Comparison of ENCODE assay signal across 9 cellular contexts in the genomic region with DNA sequence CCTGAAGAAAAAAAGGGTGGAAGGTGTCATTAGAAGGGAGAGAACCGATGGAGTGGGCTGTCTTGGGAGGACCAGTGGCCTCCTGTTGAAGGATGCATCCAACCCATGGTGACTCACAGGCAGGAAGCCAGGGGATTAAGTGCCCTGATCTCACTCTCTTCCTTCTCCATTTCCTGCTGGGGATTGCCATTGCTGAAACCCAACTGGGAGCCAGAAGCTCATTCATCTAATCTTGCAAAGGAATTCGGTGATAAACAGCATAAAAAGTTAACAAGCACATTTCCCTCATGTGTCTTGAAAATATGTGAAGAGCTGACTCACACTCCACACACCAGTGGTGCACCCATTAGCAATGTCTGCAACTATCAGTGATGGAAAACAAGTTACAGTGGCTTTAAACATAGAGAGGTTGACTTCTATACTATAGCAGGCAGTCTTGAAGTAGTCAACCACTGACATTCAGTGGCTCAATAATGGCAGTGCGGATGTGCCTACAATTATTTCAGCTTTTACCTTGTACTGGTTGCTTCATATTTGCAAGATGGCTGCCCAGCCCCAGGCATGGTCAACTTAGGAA. TPM values are rescaled to one million over a fixed set of nuclear protein-coding genes. Genes with fewer than 3 reads are reported as not detected.
DNase-seq lines count a peak whose midpoint lies in the region; ATAC-seq and TF ChIP-seq lines count a peak whose summit lies in the region.
"Had no signal": no experiment of that assay in that cellular context is flagged by ENCODE, and none has a peak within 500 bp of the region (broad histone marks: within the 10 kb centered on the region; RNA-seq: fewer than 3 reads in every experiment).

No MANE protein-coding gene starts in this region.

- ATAC-seq in HG03442 (IDR thresholded peaks at IDR 0.05; ENCODE audit: unreplicated experiment) (no peak), GM18868 (IDR thresholded peaks at IDR 0.05; ENCODE audit: unreplicated experiment) (no peak)
- ATAC-seq: stimulated activated naive B cell treated with anti-CD40 and anti-IgM and Interleukin-4, amounts not matched to agents 10 μg/mL and 1 μg/mL and 100 μg/mL, for 72 hours had no signal

- peaks cover 20% of the 10 kb centered on the region for H3K4me1 ChIP-seq in osteoblast (ENCODE audit: insufficient read depth, low read length)

- no peaks in the 10 kb centered on the region for H3K36me3 ChIP-seq in osteoblast (ENCODE audit: insufficient read depth, low read length)

- DNase-seq in GM03348 (ENCODE audit: low spot score): peak; percentile 80
- DNase-seq in RPMI7951 (ENCODE audit: low read depth): peak; percentile 92
- peak; percentile 64 for DNase-seq in fibroblast of peridontal ligament (ENCODE audit: extremely low read depth)
- DNase-seq in osteoblast (ENCODE audit: insufficient read length, low spot score, missing footprints): peak; percentile 84
- DNase-seq in HUDEP-2 (lab: John Stamatoyannopoulos, UW; ENCODE audit: unreplicated experiment in 76 of 76): no peak
- no peak for DNase-seq in activated T-helper 2 cell treated with anti-CD3 and anti-CD28 coated beads, Interferon-gamma antibody, Interleukin-2, Interleukin-4, amounts not matched to agents 10 μg/mL and 5 μg/mL and 100 μg/mL, durations not matched to agents 14 hours and 24 hours and 36 hours (ENCODE audit: low spot score)
- DNase-seq: stimulated activated naive B cell treated with anti-CD40 and anti-IgM and Interleukin-4, amounts not matched to agents 10 μg/mL and 1 μg/mL and 100 μg/mL, for 72 hours had no signal

- H2AFZ ChIP-seq in osteoblast (ENCODE audit: low read length): no peak overlapping the region

- H3K27ac ChIP-seq in osteoblast (ENCODE audit: low read depth, low read length): peak overlapping the region; percentile 79

- no peaks in the 10 kb centered on the region for H3K36me3 Mint-ChIP-seq in activated T-helper 2 cell treated with anti-CD3 and anti-CD28 coated beads, Interferon-gamma antibody, Interleukin-2, Interleukin-4, amounts not matched to agents 10 μg/mL and 5 μg/mL and 100 μg/mL, durations not matched to agents 14 hours and 24 hours and 36 hours (ENCODE audit: low read depth)

- H3K27me3 ChIP-seq in osteoblast (ENCODE audit: insufficient read depth, low read length): no peaks in the 10 kb centered on the region

- no peak overlapping the region for H3K4me3 Mint-ChIP-seq in activated T-helper 2 cell treated with anti-CD3 and anti-CD28 coated beads, Interferon-gamma antibody, Interleukin-2, Interleukin-4, amounts not matched to agents 10 μg/mL and 5 μg/mL and 100 μg/mL, durations not matched to agents 14 hours and 24 hours and 36 hours (ENCODE audit: low read depth)
- H3K4me3 Mint-ChIP-seq: stimulated activated naive B cell treated with anti-CD40 and anti-IgM and Interleukin-4, amounts not matched to agents 10 μg/mL and 1 μg/mL and 100 μg/mL, for 72 hours had no signal

- no peaks in the 10 kb centered on the region for H3K79me2 ChIP-seq in osteoblast (ENCODE audit: insufficient read depth, low read length)

- no peaks in the 10 kb centered on the region for H3K9me3 ChIP-seq in osteoblast (ENCODE audit: low read depth, low read length)

- TF ChIP-seq CTCF in osteoblast (IDR thresholded peaks at IDR 0.05; ENCODE audit: extremely low read depth, low read depth, low read length): no peak

- no peak overlapping the region for H3K27ac Mint-ChIP-seq in activated T-helper 2 cell treated with anti-CD3 and anti-CD28 coated beads, Interferon-gamma antibody, Interleukin-2, Interleukin-4, amounts not matched to agents 10 μg/mL and 5 μg/mL and 100 μg/mL, durations not matched to agents 14 hours and 24 hours and 36 hours
- H3K27ac Mint-ChIP-seq: stimulated activated naive B cell treated with anti-CD40 and anti-IgM and Interleukin-4, amounts not matched to agents 10 μg/mL and 1 μg/mL and 100 μg/mL, for 72 hours had no signal

- intact Hi-C loops in activated T-helper 2 cell treated with anti-CD3 and anti-CD28 coated beads, Interferon-gamma antibody, Interleukin-2, Interleukin-4, amounts not matched to agents 10 μg/mL and 5 μg/mL and 100 μg/mL, durations not matched to agents 14 hours and 24 hours and 36 hours (cut with micrococcal nuclease): no loop called here

- H3K4me2 ChIP-seq in osteoblast (ENCODE audit: insufficient read depth, low read length): peak overlapping the region; percentile 8

- H3K27me3 Mint-ChIP-seq in activated T-helper 2 cell treated with anti-CD3 and anti-CD28 coated beads, Interferon-gamma antibody, Interleukin-2, Interleukin-4, amounts not matched to agents 10 μg/mL and 5 μg/mL and 100 μg/mL, durations not matched to agents 14 hours and 24 hours and 36 hours (ENCODE audit: low read depth): no peaks in the 10 kb centered on the region
- H3K27me3 Mint-ChIP-seq: stimulated activated naive B cell treated with anti-CD40 and anti-IgM and Interleukin-4, amounts not matched to agents 10 μg/mL and 1 μg/mL and 100 μg/mL, for 72 hours had no signal

- peaks cover 4% of the 10 kb centered on the region for H3K9me3 Mint-ChIP-seq in activated T-helper 2 cell treated with anti-CD3 and anti-CD28 coated beads, Interferon-gamma antibody, Interleukin-2, Interleukin-4, amounts not matched to agents 10 μg/mL and 5 μg/mL and 100 μg/mL, durations not matched to agents 14 hours and 24 hours and 36 hours

- H4K20me1 ChIP-seq in osteoblast (ENCODE audit: insufficient read depth, low read length): no peaks in the 10 kb centered on the region

- H3K4me1 Mint-ChIP-seq in activated T-helper 2 cell treated with anti-CD3 and anti-CD28 coated beads, Interferon-gamma antibody, Interleukin-2, Interleukin-4, amounts not matched to agents 10 μg/mL and 5 μg/mL and 100 μg/mL, durations not matched to agents 14 hours and 24 hours and 36 hours (ENCODE audit: low read depth): peaks cover 15% of the 10 kb centered on the region

- H3K4me3 ChIP-seq in osteoblast (ENCODE audit: insufficient read depth, low read length): no peak overlapping the region

RNA-seq across cellular contexts. Expression of gene CSRNP1, which starts 12.8 kb away (rescaled TPM):
- total RNA-seq in RPMI7951 (2014; rRNA removed; shearing (Covaris generic)): 7.4 and 8.2 TPM in 2 replicates
- 5.8 and 8.0 TPM in 2 replicates for total RNA-seq in osteoblast
- total RNA-seq in activated T-helper 2 cell treated with anti-CD3 and anti-CD28 coated beads, Interferon-gamma antibody, Interleukin-2, Interleukin-4, amounts not matched to agents 10 μg/mL and 5 μg/mL and 100 μg/mL, durations not matched to agents 14 hours and 24 hours and 36 hours: 54.0 and 55.4 TPM in 2 replicates

RNA-seq across cellular contexts. Expression of gene XIRP1, which starts 26.2 kb away (rescaled TPM):
- total RNA-seq in RPMI7951 (2014; rRNA removed; shearing (Covaris generic)): 0.12 TPM in 1 of 2 replicates, not detected in the other
- total RNA-seq in osteoblast: under 0.01 TPM in 2 replicates
- 4.3 and 4.7 TPM in 2 replicates for total RNA-seq in activated T-helper 2 cell treated with anti-CD3 and anti-CD28 coated beads, Interferon-gamma antibody, Interleukin-2, Interleukin-4, amounts not matched to agents 10 μg/mL and 5 μg/mL and 100 μg/mL, durations not matched to agents 14 hours and 24 hours and 36 hours

RNA-seq across cellular contexts. Expression of gene TTC21A, which starts 58.7 kb away (rescaled TPM):
- total RNA-seq in RPMI7951 (2014; rRNA removed; shearing (Covaris generic)): 0.60 and 1.2 TPM in 2 replicates
- 6.9 and 8.5 TPM in 2 replicates for total RNA-seq in osteoblast
- 0.55 TPM in 2 replicates for total RNA-seq in activated T-helper 2 cell treated with anti-CD3 and anti-CD28 coated beads, Interferon-gamma antibody, Interleukin-2, Interleukin-4, amounts not matched to agents 10 μg/mL and 5 μg/mL and 100 μg/mL, durations not matched to agents 14 hours and 24 hours and 36 hours

RNA-seq across cellular contexts. Expression of gene GORASP1, which starts 58.8 kb away (rescaled TPM):
- total RNA-seq in RPMI7951 (2014; rRNA removed; shearing (Covaris generic)): 27.9 and 29.2 TPM in 2 replicates
- 44.5 and 46.0 TPM in 2 replicates for total RNA-seq in osteoblast
- 31.8 and 32.6 TPM in 2 replicates for total RNA-seq in activated T-helper 2 cell treated with anti-CD3 and anti-CD28 coated beads, Interferon-gamma antibody, Interleukin-2, Interleukin-4, amounts not matched to agents 10 μg/mL and 5 μg/mL and 100 μg/mL, durations not matched to agents 14 hours and 24 hours and 36 hours

Comparison
In these comparisons a context has a peak if more than half of its experiments do, and no peak if none do; other contexts are left out.
1. DNase-seq: peak in GM03348 (single experiment), RPMI7951 (single experiment), fibroblast of peridontal ligament (single experiment) and osteoblast (single experiment); none in HUDEP-2 (0 of 76) and activated T-helper 2 cell treated with anti-CD3 and anti-CD28 coated beads, Interferon-gamma antibody, Interleukin-2, Interleukin-4, amounts not matched to agents 10 μg/mL and 5 μg/mL and 100 μg/mL, durations not matched to agents 14 hours and 24 hours and 36 hours (single experiment).